8 cellular contexts compared by ENCODE assay signal in genomic region chr1:167328762-167329483, GRCh38.
A peak's percentile ranks its signal among the peaks of the same experiment; 100 is the strongest.
DNase-seq lines count a peak whose midpoint lies in the region; ATAC-seq and TF ChIP-seq lines count a peak whose summit lies in the region.

No MANE protein-coding gene starts in this region.

- peaks cover 0 to 12% (median 11%) of the 10 kb centered on the region in 4 donors for H3K4me1 ChIP-seq in esophagus muscularis mucosa

- TF ChIP-seq POLR2A in esophagus muscularis mucosa (IDR thresholded peaks at IDR 0.05; ENCODE audit: low read depth), result no peak

- CTCF ChIA-PET in T-cell (lab: Charles Lee), result interaction anchor here in 1 of 2 donors (0.6 kb wide), 1 partner anchor 49 kb away, joined by 5 read pairs; no protein-coding TSS in a partner anchor

- peaks cover 0 to 8% (median 3%) of the 10 kb centered on the region in 4 donors for H3K36me3 ChIP-seq in esophagus muscularis mucosa

- peaks cover 67% of the 10 kb centered on the region for H3K36me3 Mint-ChIP-seq in T-cell

- intact Hi-C loops in dorsolateral prefrontal cortex (cut with DNase I) (no loop called here), sciatic nerve (cut with DNase I) (no loop called here), esophagus muscularis mucosa (cut with DNase I) (no loop called here)

- H3K9me3 ChIP-seq in esophagus muscularis mucosa, result peaks cover 0 to 7% (median 1%) of the 10 kb centered on the region in 4 donors

- in situ Hi-C loops in GM13976 (cut with MboI; ENCODE audit: low sequenced_read_pairs, unreplicated experiment) (no loop called here), KBM-7 (cut with MboI; ENCODE audit: low pct_unique_long_range_greater_than_20kb, low sequenced_read_pairs) (no loop called here)

- WGBS in esophagus muscularis mucosa, result 69% methylated on average over 9 of the region's 9 CpGs

- H3K4me3 ChIP-seq in dorsolateral prefrontal cortex, result peak overlapping the region in 57 of 59 donors; percentile 8 to 59 (median 35)
- no peak overlapping the region for H3K4me3 ChIP-seq in esophagus muscularis mucosa

- peaks cover 29 to 39% (median 37%) of the 10 kb centered on the region in 3 donors for H3K4me1 Mint-ChIP-seq in T-cell

- POLR2A ChIA-PET in T-cell (lab: Charles Lee), result no interaction called here

- H3K27ac ChIP-seq in dorsolateral prefrontal cortex (peak overlapping the region in 53 of 59 donors; percentile 16 to 81 (median 64)), esophagus muscularis mucosa (replicated peaks in 1 of 4) (no peak overlapping the region)

- no peak overlapping the region for H3K27ac Mint-ChIP-seq in T-cell

- DNase-seq in GM13976 (ENCODE audit: low spot score) (peak; percentile 39), KBM-7 (peak; percentile 90), dorsolateral prefrontal cortex (peak in 5 of 10 donors; percentile 21 to 52 (median 39)), sciatic nerve (ENCODE audit: low spot score) (no peak), T-cell (no peak), esophagus muscularis mucosa (ENCODE audit: extremely low spot score) (no peak)
- DNase-seq in activated naive CD4-positive, alpha-beta T cell (lab: John Stamatoyannopoulos, UW), result no peak

- H3K9me3 Mint-ChIP-seq in T-cell, result peaks cover 3 to 17% (median 13%) of the 10 kb centered on the region in 3 donors

- TF ChIP-seq EP300 in esophagus muscularis mucosa (IDR thresholded peaks at IDR 0.05), result no peak

- ATAC-seq in GM21723 (IDR thresholded peaks at IDR 0.05; ENCODE audit: unreplicated experiment) (peak; percentile 71), sciatic nerve (no peak), T-cell (replicated peaks in 1 of 4) (no peak)

- H3K27me3 ChIP-seq in dorsolateral prefrontal cortex (no peaks in the 10 kb centered on the region), esophagus muscularis mucosa (no peaks in the 10 kb centered on the region)

- no peak for TF ChIP-seq CTCF in GM13976 (IDR thresholded peaks at IDR 0.05; ENCODE audit: borderline replicate concordance, control extremely low read depth, extremely low read depth, insufficient read depth, missing control alignments)
- TF ChIP-seq CTCF in dorsolateral prefrontal cortex (IDR thresholded peaks at IDR 0.05 in 54 of 56, conservative IDR thresholded peaks at IDR 0.05 in 2 of 56; ENCODE audit: low read depth in 1 of 56, partially characterized antibody in 56 of 56), result no peak
- no peak for TF ChIP-seq CTCF in esophagus muscularis mucosa (IDR thresholded peaks at IDR 0.05)

- H3K27me3 Mint-ChIP-seq in T-cell, result no peaks in the 10 kb centered on the region

- H3K4me3 Mint-ChIP-seq in T-cell, result no peak overlapping the region

Comparison
In these comparisons a context has a peak if more than half of its experiments do, and no peak if none do; other contexts are left out.
1. DNase-seq: peak in GM13976 (single experiment) and KBM-7 (single experiment); none in sciatic nerve (single experiment), T-cell (0 of 34), activated naive CD4-positive, alpha-beta T cell (0 of 4) and esophagus muscularis mucosa (single experiment).
2. H3K27ac ChIP-seq: peak in dorsolateral prefrontal cortex (53 of 59); none in esophagus muscularis mucosa (0 of 4).
3. H3K4me3 ChIP-seq: peak in dorsolateral prefrontal cortex (57 of 59); none in esophagus muscularis mucosa (0 of 4).